ENCODE assay signal across 11 cellular contexts in genomic region chr2:174442546-174443510, GRCh38. TPM values are rescaled to one million over a fixed set of nuclear protein-coding genes. Genes with fewer than 3 reads are reported as not detected.
DNase-seq lines count a peak whose midpoint lies in the region; ATAC-seq and TF ChIP-seq lines count a peak whose summit lies in the region.
"Had no signal": no experiment of that assay in that cellular context is flagged by ENCODE, and none has a peak within 500 bp of the region (broad histone marks: within the 10 kb centered on the region; RNA-seq: fewer than 3 reads in every experiment).

No MANE protein-coding gene starts in this region.

- DNase-seq in A172 (ENCODE audit: low spot score) (peak; percentile 84), HFF-Myc (ENCODE audit: extremely low read depth, low read depth) (peak; percentile 61), foreskin melanocyte (peak; percentile 70), SK-N-DZ (ENCODE audit: low spot score) (no peak)
- DNase-seq in activated CD8-positive, alpha-beta memory T cell treated with anti-CD3 and anti-CD28 coated beads, Interleukin-2, amount 50 U/mL, for 48 hours = no peak
- DNase-seq: stimulated activated CD4-positive, alpha-beta T cell treated with anti-CD3 and anti-CD28 coated beads, Interleukin-15, amount 100 ng/mL, for 24 hours; stimulated activated naive CD8-positive, alpha-beta T cell treated with anti-CD3 and anti-CD28 coated beads, Interleukin-15, amount 100 ng/mL, for 72 hours had no signal

- no peak overlapping the region for H3K4me3 ChIP-seq in HFF-Myc (replicated peaks; ENCODE audit: low read depth, low read length)
- H3K4me3 ChIP-seq: BLaER1 had no signal

- TF ChIP-seq CTCF in HFF-Myc (IDR thresholded peaks at IDR 0.05; ENCODE audit: low read depth, low read length, missing control alignments) (no peak), VCaP (conservative IDR thresholded peaks at IDR 0.05) (peak; percentile 42)

- H3K27ac ChIP-seq in VCaP = no peak overlapping the region
- H3K27ac ChIP-seq: BLaER1 had no signal

- no peak for ATAC-seq in HG03196 (IDR thresholded peaks at IDR 0.05; ENCODE audit: unreplicated experiment)
- ATAC-seq in GM19324 (IDR thresholded peaks at IDR 0.05; ENCODE audit: low FRiP score, unreplicated experiment) = no peak
- ATAC-seq: stimulated activated naive CD8-positive, alpha-beta T cell treated with anti-CD3 and anti-CD28 coated beads, Interleukin-15, amount 100 ng/mL, for 72 hours had no signal

RNA-seq across cellular contexts. Expression of gene GPR155, which starts 44.0 kb away (rescaled TPM):
- 0.90 and 2.4 TPM in 2 replicates for total RNA-seq in A172 (2014; rRNA removed; shearing (Covaris generic))
- 1.0 and 1.4 TPM in 2 replicates for polyA plus RNA-seq in SK-N-DZ (2014; cell fraction: cytosol; rRNA removed)
- polyA plus RNA-seq in SK-N-DZ (2014; cell fraction: nucleus; rRNA removed) = 0.99 and 1.1 TPM in 2 replicates

RNA-seq across cellular contexts. Expression of gene SCRN3, which starts 47.3 kb away (rescaled TPM):
- 36.2 and 50.3 TPM in 2 replicates for total RNA-seq in A172 (2014; rRNA removed; shearing (Covaris generic))
- polyA plus RNA-seq in SK-N-DZ (2014; cell fraction: cytosol; rRNA removed) = 29.0 and 34.3 TPM in 2 replicates
- polyA plus RNA-seq in SK-N-DZ (2014; cell fraction: nucleus; rRNA removed) = 16.7 and 24.7 TPM in 2 replicates

Comparison
In these comparisons a context has a peak if more than half of its experiments do, and no peak if none do; other contexts are left out.
1. DNase-seq: peak in A172 (single experiment), HFF-Myc (single experiment) and foreskin melanocyte (single experiment); none in activated CD8-positive, alpha-beta memory T cell treated with anti-CD3 and anti-CD28 coated beads, Interleukin-2, amount 50 U/mL, for 48 hours (single experiment) and SK-N-DZ (single experiment).